Comparison of ENCODE assay signal across 38 cellular contexts in the genomic region with DNA sequence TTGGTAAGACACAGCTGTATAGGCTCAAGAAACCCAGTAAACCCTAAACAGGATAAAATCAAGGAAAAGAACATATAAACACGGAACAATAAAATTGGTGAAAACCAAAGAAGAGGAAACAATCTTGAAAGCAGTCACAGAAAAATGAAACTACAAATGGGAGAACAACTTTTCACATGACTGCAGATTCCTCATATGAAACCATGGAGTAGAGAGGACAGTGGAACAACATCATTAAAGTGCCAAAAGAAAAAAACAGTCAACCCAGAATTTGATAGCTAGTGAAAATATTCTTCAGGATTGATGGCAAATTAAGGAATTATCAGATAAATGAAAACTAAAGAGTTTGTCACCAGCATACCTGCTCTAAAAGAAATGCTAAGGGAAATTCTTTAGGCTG. TPM values are rescaled to one million over a fixed set of nuclear protein-coding genes. Genes with fewer than 3 reads are reported as not detected.
"Had no signal": no experiment of that assay in that cellular context is flagged by ENCODE, and none has a peak within 500 bp of the region (broad histone marks: within the 10 kb centered on the region; RNA-seq: fewer than 3 reads in every experiment).

No MANE protein-coding gene starts in this region.

- DNase-seq: activated CD4-positive, alpha-beta memory T cell treated with anti-CD3 and anti-CD28 coated beads, Interleukin-2, amount 10 ng/mL, durations not matched to agents 7 days and 5 days; activated CD4-positive, alpha-beta T cell treated with anti-CD3 and anti-CD28 coated beads for 1 hour; activated CD4-positive, alpha-beta T cell treated with anti-CD3 and anti-CD28 coated beads for 36 hours; activated CD4-positive, alpha-beta T cell treated with anti-CD3 and anti-CD28 coated beads for 48 hours; activated CD4-positive, alpha-beta T cell treated with anti-CD3 and anti-CD28 coated beads, Interleukin-2, amount 10 ng/mL, durations not matched to agents 7 days and 5 days; activated CD4-positive, alpha-beta T cell treated with anti-CD3 and anti-CD28 coated beads, Interleukin-2, amount 50 U/mL, for 48 hours; activated CD4-positive, CD25-positive, alpha-beta regulatory T cell; activated CD8-positive, alpha-beta memory T cell treated with anti-CD3 and anti-CD28 coated beads for 24 hours; activated CD8-positive, alpha-beta memory T cell treated with anti-CD3 and anti-CD28 coated beads, Interleukin-2, amount 10 ng/mL, durations not matched to agents 7 days and 5 days; activated CD8-positive, alpha-beta memory T cell treated with anti-CD3 and anti-CD28 coated beads, Interleukin-2, amount 50 U/mL, for 48 hours; activated CD8-positive, alpha-beta T cell treated with anti-CD3 and anti-CD28 coated beads, Interleukin-2, amount 10 ng/mL, durations not matched to agents 7 days and 5 days; activated effector memory CD4-positive, alpha-beta T cell treated with anti-CD3 and anti-CD28 coated beads, Interleukin-2, amount 50 U/mL, for 16 hours; activated gamma-delta T cell treated with Interleukin-2 at 50 U/mL for 16 hours; activated naive CD4-positive, alpha-beta T cell; activated naive CD4-positive, alpha-beta T cell treated with anti-CD3 and anti-CD28 coated beads for 36 hours; activated naive CD4-positive, alpha-beta T cell treated with anti-CD3 and anti-CD28 coated beads, Interleukin-2, amount 50 U/mL, for 16 hours; activated naive CD8-positive, alpha-beta T cell treated with anti-CD3 and anti-CD28 coated beads for 36 hours; activated T-cell treated with anti-CD3 and anti-CD28 coated beads, Interleukin-2, amount 50 U/mL, for 4 hours; activated T-cell treated with anti-CD3 and anti-CD28 coated beads, Interleukin-2, amount 50 U/mL, for 72 hours; adrenal gland; amniotic stem cell; aorta; body of pancreas; brain microvascular endothelial cell; central memory CD4-positive, alpha-beta T cell; T-helper 2 cell; T-helper 9 cell had no signal

- H3K36me3 ChIP-seq: adrenal gland, brain microvascular endothelial cell, breast epithelium had no signal

- FAIRE-seq: astrocyte, colon, TTC549 had no signal

- ATAC-seq: activated CD4-positive, alpha-beta T cell treated with anti-CD3 and anti-CD28 coated beads for 36 hours; activated CD4-positive, CD25-positive, alpha-beta regulatory T cell treated with anti-CD3 and anti-CD28 coated beads, Interleukin-2, amount 50 U/mL, for 24 hours; activated CD8-positive, alpha-beta memory T cell treated with anti-CD3 and anti-CD28 coated beads, Interleukin-2, amount 10 ng/mL, durations not matched to agents 7 days and 5 days; activated CD8-positive, alpha-beta T cell treated with anti-CD3 and anti-CD28 coated beads, Interleukin-2, amount 10 ng/mL, durations not matched to agents 7 days and 5 days; activated naive CD4-positive, alpha-beta T cell treated with anti-CD3 and anti-CD28 coated beads, Interleukin-2, amount 50 U/mL, for 72 hours; activated T-cell treated with anti-CD3 and anti-CD28 coated beads, Interleukin-2, amount 50 U/mL, for 4 hours; activated T-cell treated with anti-CD3 and anti-CD28 coated beads, Interleukin-2, amount 50 U/mL, for 72 hours; activated T-helper 17 cell treated with anti-CD3 and anti-CD28 coated beads, Interleukin-2, amount 50 U/mL, for 72 hours; body of pancreas had no signal

- H3K36me3 Mint-ChIP-seq: activated CD8-positive, alpha-beta memory T cell treated with anti-CD3 and anti-CD28 coated beads, Interleukin-2, amount 10 ng/mL, durations not matched to agents 7 days and 5 days; activated naive CD4-positive, alpha-beta T cell treated with anti-CD3 and anti-CD28 coated beads, Interleukin-2, amount 50 U/mL, for 72 hours; activated naive CD8-positive, alpha-beta T cell treated with anti-CD3 and anti-CD28 coated beads for 36 hours had no signal

- H3K4me3 ChIP-seq: adrenal gland, body of pancreas, breast epithelium had no signal

- H3K27me3 Mint-ChIP-seq: activated CD4-positive, alpha-beta memory T cell treated with anti-CD3 and anti-CD28 coated beads, Interleukin-2, amount 10 ng/mL, durations not matched to agents 7 days and 5 days; activated CD4-positive, alpha-beta T cell treated with anti-CD3 and anti-CD28 coated beads for 36 hours; activated CD8-positive, alpha-beta memory T cell treated with anti-CD3 and anti-CD28 coated beads, Interleukin-2, amount 10 ng/mL, durations not matched to agents 7 days and 5 days had no signal

- H3K27ac ChIP-seq: adrenal gland, body of pancreas, brain microvascular endothelial cell, breast epithelium, VCaP had no signal

- H3K9me3 ChIP-seq: adrenal gland, body of pancreas had no signal

- H3K4me1 Mint-ChIP-seq: activated CD4-positive, alpha-beta memory T cell treated with anti-CD3 and anti-CD28 coated beads, Interleukin-2, amount 10 ng/mL, durations not matched to agents 7 days and 5 days; activated CD4-positive, alpha-beta T cell treated with anti-CD3 and anti-CD28 coated beads for 36 hours; activated CD4-positive, alpha-beta T cell treated with anti-CD3 and anti-CD28 coated beads, Interleukin-2, amount 10 ng/mL, durations not matched to agents 7 days and 5 days; activated CD8-positive, alpha-beta memory T cell treated with anti-CD3 and anti-CD28 coated beads, Interleukin-2, amount 10 ng/mL, durations not matched to agents 7 days and 5 days; activated naive CD8-positive, alpha-beta T cell treated with anti-CD3 and anti-CD28 coated beads for 36 hours; activated T-helper 17 cell treated with anti-CD3 and anti-CD28 coated beads, Interleukin-2, amount 50 U/mL, for 72 hours had no signal

- H3K27me3 ChIP-seq: adrenal gland, body of pancreas, brain microvascular endothelial cell, breast epithelium had no signal

- H3K4me1 ChIP-seq: breast epithelium had no signal

- H3K27ac Mint-ChIP-seq: activated CD4-positive, alpha-beta memory T cell treated with anti-CD3 and anti-CD28 coated beads, Interleukin-2, amount 10 ng/mL, durations not matched to agents 7 days and 5 days; activated CD4-positive, alpha-beta T cell treated with anti-CD3 and anti-CD28 coated beads for 36 hours; activated CD4-positive, alpha-beta T cell treated with anti-CD3 and anti-CD28 coated beads, Interleukin-2, amount 10 ng/mL, durations not matched to agents 7 days and 5 days; activated CD8-positive, alpha-beta memory T cell treated with anti-CD3 and anti-CD28 coated beads, Interleukin-2, amount 10 ng/mL, durations not matched to agents 7 days and 5 days; activated CD8-positive, alpha-beta T cell treated with anti-CD3 and anti-CD28 coated beads, Interleukin-2, amount 10 ng/mL, durations not matched to agents 7 days and 5 days; activated naive CD4-positive, alpha-beta T cell treated with anti-CD3 and anti-CD28 coated beads for 36 hours; activated naive CD4-positive, alpha-beta T cell treated with anti-CD3 and anti-CD28 coated beads, Interleukin-2, amount 50 U/mL, for 72 hours; activated naive CD8-positive, alpha-beta T cell treated with anti-CD3 and anti-CD28 coated beads for 36 hours; activated T-cell treated with anti-CD3 and anti-CD28 coated beads, Interleukin-2, amount 50 U/mL, for 72 hours; activated T-helper 1 cell treated with anti-CD3 and anti-CD28 coated beads, Interleukin-12 subunit alpha, Interleukin-12 subunit beta, Interleukin-2, Interleukin-4 antibody, amounts not matched to agents 30 ng/mL and 10 ng/mL and 1 ng/mL, durations not matched to agents 14 hours and 24 hours and 36 hours; activated T-helper 17 cell treated with anti-CD3 and anti-CD28 coated beads, Interleukin-2, amount 50 U/mL, for 72 hours; T-helper 1 cell treated with Interleukin-12 subunit alpha and Interleukin-12 subunit beta and Interleukin-4 antibody, amounts not matched to agents 30 μg/mL and 1 μg/mL, for 36 hours; T-helper 2 cell treated with Interferon-gamma antibody and Interleukin-4, amounts not matched to agents 5 μg/mL and 100 μg/mL, for 36 hours had no signal

- H3K4me3 Mint-ChIP-seq: activated CD4-positive, alpha-beta memory T cell treated with anti-CD3 and anti-CD28 coated beads, Interleukin-2, amount 10 ng/mL, durations not matched to agents 7 days and 5 days; activated CD4-positive, alpha-beta T cell treated with anti-CD3 and anti-CD28 coated beads for 36 hours; activated CD4-positive, alpha-beta T cell treated with anti-CD3 and anti-CD28 coated beads, Interleukin-2, amount 10 ng/mL, durations not matched to agents 7 days and 5 days; activated CD8-positive, alpha-beta memory T cell treated with anti-CD3 and anti-CD28 coated beads, Interleukin-2, amount 10 ng/mL, durations not matched to agents 7 days and 5 days; activated CD8-positive, alpha-beta T cell treated with anti-CD3 and anti-CD28 coated beads, Interleukin-2, amount 10 ng/mL, durations not matched to agents 7 days and 5 days; activated naive CD4-positive, alpha-beta T cell treated with anti-CD3 and anti-CD28 coated beads for 36 hours; activated naive CD8-positive, alpha-beta T cell treated with anti-CD3 and anti-CD28 coated beads for 36 hours; activated T-cell treated with anti-CD3 and anti-CD28 coated beads, Interleukin-2, amount 50 U/mL, for 4 hours; activated T-cell treated with anti-CD3 and anti-CD28 coated beads, Interleukin-2, amount 50 U/mL, for 72 hours; activated T-helper 1 cell treated with anti-CD3 and anti-CD28 coated beads, Interleukin-12 subunit alpha, Interleukin-12 subunit beta, Interleukin-2, Interleukin-4 antibody, amounts not matched to agents 30 ng/mL and 10 ng/mL and 1 ng/mL, durations not matched to agents 14 hours and 24 hours and 36 hours; activated T-helper 17 cell treated with anti-CD3 and anti-CD28 coated beads, Interleukin-2, amount 50 U/mL, for 72 hours; T-helper 1 cell treated with Interleukin-12 subunit alpha and Interleukin-12 subunit beta and Interleukin-4 antibody, amounts not matched to agents 30 μg/mL and 1 μg/mL, for 36 hours; T-helper 2 cell treated with Interferon-gamma antibody and Interleukin-4, amounts not matched to agents 5 μg/mL and 100 μg/mL, for 36 hours had no signal

- H3K9me3 Mint-ChIP-seq: activated CD4-positive, alpha-beta memory T cell treated with anti-CD3 and anti-CD28 coated beads, Interleukin-2, amount 10 ng/mL, durations not matched to agents 7 days and 5 days; activated CD4-positive, alpha-beta T cell treated with anti-CD3 and anti-CD28 coated beads, Interleukin-2, amount 10 ng/mL, durations not matched to agents 7 days and 5 days; activated naive CD4-positive, alpha-beta T cell treated with anti-CD3 and anti-CD28 coated beads, Interleukin-2, amount 50 U/mL, for 72 hours; activated T-helper 1 cell treated with anti-CD3 and anti-CD28 coated beads, Interleukin-12 subunit alpha, Interleukin-12 subunit beta, Interleukin-2, Interleukin-4 antibody, amounts not matched to agents 30 ng/mL and 10 ng/mL and 1 ng/mL, durations not matched to agents 14 hours and 24 hours and 36 hours; activated T-helper 17 cell treated with anti-CD3 and anti-CD28 coated beads, Interleukin-2, amount 50 U/mL, for 72 hours; T-helper 1 cell treated with Interleukin-12 subunit alpha and Interleukin-12 subunit beta and Interleukin-4 antibody, amounts not matched to agents 30 μg/mL and 1 μg/mL, for 36 hours; T-helper 2 cell treated with Interferon-gamma antibody and Interleukin-4, amounts not matched to agents 5 μg/mL and 100 μg/mL, for 36 hours had no signal

RNA-seq across cellular contexts. Expression of gene B3GALT5, which starts 23.9 kb away (rescaled TPM):
- total RNA-seq: activated CD4-positive, alpha-beta memory T cell treated with anti-CD3 and anti-CD28 coated beads, Interleukin-2, amount 10 ng/mL, durations not matched to agents 7 days and 5 days; activated CD4-positive, alpha-beta T cell treated with anti-CD3 and anti-CD28 coated beads for 36 hours; activated CD4-positive, alpha-beta T cell treated with anti-CD3 and anti-CD28 coated beads, Interleukin-2, amount 10 ng/mL, durations not matched to agents 7 days and 5 days; activated CD8-positive, alpha-beta memory T cell treated with anti-CD3 and anti-CD28 coated beads, Interleukin-2, amount 10 ng/mL, durations not matched to agents 7 days and 5 days; activated CD8-positive, alpha-beta T cell treated with anti-CD3 and anti-CD28 coated beads, Interleukin-2, amount 10 ng/mL, durations not matched to agents 7 days and 5 days; activated naive CD4-positive, alpha-beta T cell treated with anti-CD3 and anti-CD28 coated beads for 36 hours; activated naive CD8-positive, alpha-beta T cell treated with anti-CD3 and anti-CD28 coated beads for 36 hours; activated T-cell treated with anti-CD3 and anti-CD28 coated beads, Interleukin-2, amount 50 U/mL, for 72 hours; activated T-helper 1 cell treated with anti-CD3 and anti-CD28 coated beads, Interleukin-12 subunit alpha, Interleukin-12 subunit beta, Interleukin-2, Interleukin-4 antibody, amounts not matched to agents 30 ng/mL and 10 ng/mL and 1 ng/mL, durations not matched to agents 14 hours and 24 hours and 36 hours had no signal
